Comparison of ENCODE assay signal across 19 cellular contexts in genomic region chr6:157677235-157677634, GRCh38.
"Had no signal": no experiment of that assay in that cellular context is flagged by ENCODE, and none has a peak within 500 bp of the region (broad histone marks: within the 10 kb centered on the region; RNA-seq: fewer than 3 reads in every experiment).

No MANE protein-coding gene starts in this region.

- H3K27ac ChIP-seq: left ventricle myocardium inferior, ovary, right atrium auricular region, right lobe of liver, tibial nerve, uterus had no signal

- ATAC-seq: naive thymus-derived CD4-positive, alpha-beta T cell; right lobe of liver; stimulated activated memory B cell treated with anti-CD40 and anti-IgM and Interleukin-4, amounts not matched to agents 10 μg/mL and 1 μg/mL and 100 μg/mL, for 72 hours; stimulated activated naive CD8-positive, alpha-beta T cell treated with anti-CD3 and anti-CD28 coated beads, Interleukin-15, amount 100 ng/mL, for 72 hours had no signal

- H3K4me1 ChIP-seq: left ventricle myocardium inferior, right atrium auricular region, right lobe of liver, tibial nerve, uterus had no signal

- H3K36me3 ChIP-seq: ovary, right atrium auricular region, uterus had no signal

- H3K4me3 ChIP-seq: left ventricle myocardium inferior, lung, ovary, right atrium auricular region, right lobe of liver, smooth muscle cell, tibial nerve, uterus had no signal

- H3K9me3 ChIP-seq: left ventricle myocardium inferior, ovary, right atrium auricular region, right lobe of liver, tibial nerve, uterus had no signal

- H3K4me2 ChIP-seq: smooth muscle cell had no signal

- DNase-seq: islet precursor cell; left ventricle myocardium inferior; mesendoderm; naive thymus-derived CD4-positive, alpha-beta T cell; ovary; right lobe of liver; stimulated activated CD4-positive, alpha-beta T cell treated with anti-CD3 and anti-CD28 coated beads, Interleukin-1b, Interleukin-23, amount 100 ng/mL, for 48 hours; stimulated activated CD4-positive, alpha-beta T cell treated with anti-CD3 and anti-CD28 coated beads, Interleukin-2, amount 100 ng/mL, for 48 hours; stimulated activated CD4-positive, alpha-beta T cell treated with anti-CD3 and anti-CD28 coated beads, Interleukin-4, amount 100 ng/mL, for 4 hours; stimulated activated CD8-positive, alpha-beta memory T cell treated with anti-CD3 and anti-CD28 coated beads, Interleukin-4, amount 100 ng/mL, for 48 hours; stimulated activated naive CD4-positive, alpha-beta T cell treated with Interleukin-2 at 50 U/mL for 16 hours; stimulated activated naive CD8-positive, alpha-beta T cell treated with anti-CD3 and anti-CD28 coated beads, Interleukin-15, amount 100 ng/mL, for 72 hours; substantia nigra; uterus had no signal

- H3K27me3 ChIP-seq: ovary, right atrium auricular region, right lobe of liver, tibial nerve, uterus had no signal
